Comparison of ENCODE assay signal across 30 cellular contexts in the genomic region with DNA sequence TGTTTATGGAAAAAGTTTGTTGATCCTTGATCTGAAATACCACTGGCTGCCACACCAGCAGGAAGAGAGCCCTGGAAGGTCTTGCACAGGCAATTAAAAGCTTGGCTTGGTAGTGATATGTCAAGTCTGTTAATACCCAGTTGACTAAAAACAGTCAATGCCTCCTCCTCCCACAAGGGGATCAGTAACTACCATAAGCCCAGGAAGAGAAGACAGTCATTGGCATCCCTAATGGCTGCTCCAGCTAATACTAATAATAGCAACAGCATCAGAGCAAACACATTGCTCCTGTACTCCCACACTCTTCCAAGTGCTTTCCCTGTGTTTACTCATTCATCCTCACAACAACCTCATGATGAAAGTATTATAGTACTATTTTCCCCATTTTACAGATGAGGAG.
"Had no signal": no experiment of that assay in that cellular context is flagged by ENCODE, and none has a peak within 500 bp of the region (broad histone marks: within the 10 kb centered on the region; RNA-seq: fewer than 3 reads in every experiment).

No MANE protein-coding gene starts in this region.

- ATAC-seq: esophagus mucosa; gastroesophageal sphincter; heart right ventricle; lower lobe of right lung; mucosa of descending colon; naive thymus-derived CD4-positive, alpha-beta T cell; sciatic nerve; stimulated activated effector memory CD8-positive, alpha-beta T cell treated with anti-CD3 and anti-CD28 coated beads, Interleukin-12 subunit alpha, Interleukin-12 subunit beta, amount 100 ng/mL, for 72 hours had no signal

- H3K79me2 ChIP-seq: parathyroid adenoma had no signal

- H3K27me3 Mint-ChIP-seq: naive thymus-derived CD4-positive, alpha-beta T cell; progenitor cell of endocrine pancreas had no signal

- H3K4me1 ChIP-seq: gastroesophageal sphincter, heart right ventricle, left ventricle myocardium inferior, lower lobe of right lung, neural progenitor cell, parathyroid adenoma, right atrium auricular region, thyroid gland had no signal

- H3K9me3 Mint-ChIP-seq: nephron, neural progenitor cell, type B pancreatic cell had no signal

- H3K27ac Mint-ChIP-seq: mesothelial cell of epicardium; naive thymus-derived CD4-positive, alpha-beta T cell; nephron; neural progenitor cell; progenitor cell of endocrine pancreas; stimulated activated effector memory CD8-positive, alpha-beta T cell treated with anti-CD3 and anti-CD28 coated beads, Interleukin-12 subunit alpha, Interleukin-12 subunit beta, amount 100 ng/mL, for 72 hours; type B pancreatic cell had no signal

- H3K4me2 ChIP-seq: neural progenitor cell had no signal

- H3K9me3 ChIP-seq: gastroesophageal sphincter, lower lobe of right lung, mucosa of descending colon, right atrium auricular region, stomach, thyroid gland had no signal

- FAIRE-seq: kidney had no signal

- H2AFZ ChIP-seq: neural progenitor cell, parathyroid adenoma had no signal

- H3K27me3 ChIP-seq: dorsolateral prefrontal cortex, gastroesophageal sphincter, heart right ventricle, neural progenitor cell, right atrium auricular region, stomach, thyroid gland had no signal

- H3K4me3 Mint-ChIP-seq: mesothelial cell of epicardium; naive thymus-derived CD4-positive, alpha-beta T cell; nephron; neural progenitor cell; stimulated activated effector memory CD8-positive, alpha-beta T cell treated with anti-CD3 and anti-CD28 coated beads, Interleukin-12 subunit alpha, Interleukin-12 subunit beta, amount 100 ng/mL, for 72 hours; type B pancreatic cell had no signal

- H3K27ac ChIP-seq: dorsolateral prefrontal cortex, epithelial cell of prostate, gastroesophageal sphincter, heart right ventricle, left ventricle myocardium inferior, lower lobe of right lung, neural progenitor cell, parathyroid adenoma, right atrium auricular region, stomach, thyroid gland had no signal

- H3K4me3 ChIP-seq: dorsolateral prefrontal cortex, gastroesophageal sphincter, heart right ventricle, left ventricle myocardium inferior, lower lobe of right lung, mucosa of descending colon, neural progenitor cell, right atrium auricular region, stomach, thyroid gland had no signal

- H3K4me1 Mint-ChIP-seq: naive thymus-derived CD4-positive, alpha-beta T cell; nephron; stimulated activated effector memory CD8-positive, alpha-beta T cell treated with anti-CD3 and anti-CD28 coated beads, Interleukin-12 subunit alpha, Interleukin-12 subunit beta, amount 100 ng/mL, for 72 hours had no signal

- H3K36me3 ChIP-seq: gastroesophageal sphincter, heart right ventricle, left ventricle myocardium inferior, lower lobe of right lung, neural progenitor cell, right atrium auricular region, stomach, thyroid gland had no signal

- H3K9ac ChIP-seq: neural progenitor cell, parathyroid adenoma had no signal

- DNase-seq: cerebellar nuclear complex; cortex of kidney; dorsolateral prefrontal cortex; effector CD4-positive, alpha-beta T cell; foreskin fibroblast; glutamatergic neuron; heart right ventricle; hypothalamus; kidney; left ventricle myocardium inferior; lower lobe of right lung; mucosa of descending colon; naive thymus-derived CD4-positive, alpha-beta T cell; stimulated activated CD4-positive, alpha-beta T cell treated with anti-CD3 and anti-CD28 coated beads, Interleukin-2, amount 100 ng/mL, for 24 hours; stimulated activated CD4-positive, alpha-beta T cell treated with anti-CD3 and anti-CD28 coated beads, Interleukin-4, amount 100 ng/mL, for 24 hours; stimulated activated naive CD4-positive, alpha-beta T cell treated with Interleukin-2 at 50 U/mL for 16 hours; stomach; thyroid gland had no signal

- H3K36me3 Mint-ChIP-seq: mesothelial cell of epicardium; neural progenitor cell; stimulated activated effector memory CD8-positive, alpha-beta T cell treated with anti-CD3 and anti-CD28 coated beads, Interleukin-12 subunit alpha, Interleukin-12 subunit beta, amount 100 ng/mL, for 72 hours; type B pancreatic cell had no signal
